In the genomic region with DNA sequence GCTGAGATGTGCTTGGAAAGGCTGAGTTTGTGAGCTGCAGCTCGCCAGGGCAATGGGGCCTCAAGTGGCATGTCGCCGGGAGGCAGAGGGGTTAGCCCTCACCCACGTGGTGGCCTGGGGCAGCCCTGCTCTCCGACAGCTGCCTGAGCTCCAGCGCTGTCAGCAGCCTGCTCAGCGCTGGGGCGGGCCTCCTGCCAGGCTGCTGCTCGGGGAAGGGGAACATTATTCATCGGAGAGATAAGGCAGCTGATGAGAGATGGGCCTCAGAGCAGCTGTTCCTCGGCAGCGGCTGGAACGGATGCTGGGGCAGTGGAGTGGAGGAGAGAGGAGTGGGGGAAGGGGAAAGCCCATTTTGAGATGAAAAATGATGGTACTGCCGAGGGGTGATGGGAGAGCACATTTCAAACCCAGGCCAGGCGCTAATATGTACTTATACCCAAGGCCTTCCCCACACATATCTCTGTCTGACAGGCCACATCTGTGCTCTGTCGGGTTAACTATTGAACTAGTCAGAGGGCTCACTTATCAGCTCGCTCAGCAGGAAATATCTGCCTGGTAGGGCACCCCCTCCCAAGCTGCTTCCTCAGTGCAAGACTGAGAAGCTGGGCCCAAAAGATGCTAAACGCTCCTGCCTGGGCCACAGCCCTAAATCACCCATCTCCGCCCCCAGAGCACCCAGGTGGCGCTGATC, we compare ENCODE assay signal across 8 cellular contexts.
DNase-seq lines count a peak whose midpoint lies in the region; ATAC-seq and TF ChIP-seq lines count a peak whose summit lies in the region.

No MANE protein-coding gene starts in this region.

- no peak overlapping the region for H2AFZ ChIP-seq in mesenchymal stem cell (ENCODE audit: low read depth, low read length)

- H2BK5ac ChIP-seq in mesenchymal stem cell (ENCODE audit: low read depth, low read length, poor library complexity, severe bottlenecking), result no peak overlapping the region

- TF ChIP-seq POLR2A in body of pancreas (IDR thresholded peaks at IDR 0.05), result no peak

- H3K4me3 ChIP-seq in body of pancreas (no peak overlapping the region), mesenchymal stem cell (ENCODE audit: insufficient read depth in 1 of 2, low read depth in 1 of 2, low read length in 2 of 2) (no peak overlapping the region)

- H3K9ac ChIP-seq in mesenchymal stem cell (ENCODE audit: low read length), result no peak overlapping the region

- no peak overlapping the region for H3K14ac ChIP-seq in mesenchymal stem cell (ENCODE audit: low read length in 2 of 2)

- H3K27me3 ChIP-seq in body of pancreas, result no peaks in the 10 kb centered on the region
- peaks cover 0 to 29% of the 10 kb centered on the region in 2 experiments for H3K27me3 ChIP-seq in mesenchymal stem cell (ENCODE audit: control insufficient read depth in 1 of 2, insufficient read depth in 1 of 2, low read length in 2 of 2)

- no peaks in the 10 kb centered on the region for H3K36me3 ChIP-seq in body of pancreas (replicated peaks in 1 of 2; ENCODE audit: insufficient read depth in 1 of 2, low read depth in 2 of 2)
- H3K36me3 ChIP-seq in mesenchymal stem cell (ENCODE audit: control insufficient read depth in 1 of 2, insufficient read depth in 2 of 2, low read depth in 1 of 2, low read length in 2 of 2), result no peaks in the 10 kb centered on the region

- H3K9me3 ChIP-seq in body of pancreas (no peaks in the 10 kb centered on the region), mesenchymal stem cell (ENCODE audit: control insufficient read depth, low read length) (no peaks in the 10 kb centered on the region)

- 12 to 19% methylated on average over 17 to 20 of the region's 20 CpGs for WGBS in body of pancreas, 2 donors
- WGBS in mesenchymal stem cell, result 1% methylated on average over 18 of the region's 20 CpGs

- H4K91ac ChIP-seq in mesenchymal stem cell (ENCODE audit: low read length), result peak overlapping the region; percentile 64

- H3K4ac ChIP-seq in mesenchymal stem cell (ENCODE audit: low read depth in 1 of 2, low read length in 2 of 2), result no peak overlapping the region

- H3K27ac ChIP-seq in body of pancreas (no peak overlapping the region), mesenchymal stem cell (ENCODE audit: low read length, poor library complexity, severe bottlenecking) (no peak overlapping the region)

- H3K18ac ChIP-seq in mesenchymal stem cell (ENCODE audit: low read depth in 1 of 2, low read length in 2 of 2), result peak overlapping the region in 1 of 2 experiments; percentile 26

- H2BK12ac ChIP-seq in mesenchymal stem cell (ENCODE audit: low read length in 2 of 2), result peak overlapping the region; percentile 64 to 85

- H3K4me2 ChIP-seq in mesenchymal stem cell (ENCODE audit: low read length, poor library complexity, severe bottlenecking), result no peak overlapping the region

- no peaks in the 10 kb centered on the region for H3K79me1 ChIP-seq in mesenchymal stem cell (replicated peaks; ENCODE audit: low read length, poor library complexity, severe bottlenecking)

- peak overlapping the region; percentile 45 for H4K8ac ChIP-seq in mesenchymal stem cell (ENCODE audit: low read length)

- H3K23ac ChIP-seq in mesenchymal stem cell (ENCODE audit: low read length in 2 of 2), result peak overlapping the region in 1 of 2 experiments; percentile 46

- DNase-seq in stimulated activated naive CD4-positive, alpha-beta T cell (lab: John Stamatoyannopoulos, UW), result peak in 4 of 6 experiments; percentile 8 to 24 (median 18)
- DNase-seq in stimulated activated naive CD4-positive, alpha-beta T cell treated with Interleukin-2 at 50 U/mL for 16 hours (lab: John Stamatoyannopoulos, UW), result no peak
- DNase-seq in body of pancreas (peak; percentile 15 to 45 (median 39)), mesenchymal stem cell (peak; percentile 82), germinal center (ENCODE audit: low spot score) (no peak), HuH-7.5 (ENCODE audit: low spot score) (no peak), AML-193 (lab: John Stamatoyannopoulos, UW) (no peak)

- peak overlapping the region; percentile 71 for H2BK120ac ChIP-seq in mesenchymal stem cell (ENCODE audit: low read depth, low read length)

- TF ChIP-seq CTCF in body of pancreas (IDR thresholded peaks at IDR 0.05), result no peak

- H3K4me1 ChIP-seq in body of pancreas (no peaks in the 10 kb centered on the region), mesenchymal stem cell (ENCODE audit: control insufficient read depth, insufficient read depth, low read depth, low read length) (no peaks in the 10 kb centered on the region)

- H2AK5ac ChIP-seq in mesenchymal stem cell (ENCODE audit: low read length, severe bottlenecking), result no peak overlapping the region

- H2BK15ac ChIP-seq in mesenchymal stem cell (ENCODE audit: low read depth, poor library complexity, severe bottlenecking), result peak overlapping the region; percentile 30

- intact Hi-C loops in body of pancreas (cut with DNase I), result no loop called here

- ATAC-seq in body of pancreas, result peak; percentile 38
- ATAC-seq in HG02938 (IDR thresholded peaks at IDR 0.05; ENCODE audit: unreplicated experiment), result no peak

Comparison
In these comparisons a context has a peak if more than half of its experiments do, and no peak if none do; other contexts are left out.
1. DNase-seq: peak in stimulated activated naive CD4-positive, alpha-beta T cell (4 of 6), body of pancreas (4 of 4) and mesenchymal stem cell (single experiment); none in stimulated activated naive CD4-positive, alpha-beta T cell treated with Interleukin-2 at 50 U/mL for 16 hours (single experiment), germinal center (single experiment), HuH-7.5 (single experiment) and AML-193 (0 of 2).